12 cellular contexts compared by ENCODE assay signal in the genomic region with DNA sequence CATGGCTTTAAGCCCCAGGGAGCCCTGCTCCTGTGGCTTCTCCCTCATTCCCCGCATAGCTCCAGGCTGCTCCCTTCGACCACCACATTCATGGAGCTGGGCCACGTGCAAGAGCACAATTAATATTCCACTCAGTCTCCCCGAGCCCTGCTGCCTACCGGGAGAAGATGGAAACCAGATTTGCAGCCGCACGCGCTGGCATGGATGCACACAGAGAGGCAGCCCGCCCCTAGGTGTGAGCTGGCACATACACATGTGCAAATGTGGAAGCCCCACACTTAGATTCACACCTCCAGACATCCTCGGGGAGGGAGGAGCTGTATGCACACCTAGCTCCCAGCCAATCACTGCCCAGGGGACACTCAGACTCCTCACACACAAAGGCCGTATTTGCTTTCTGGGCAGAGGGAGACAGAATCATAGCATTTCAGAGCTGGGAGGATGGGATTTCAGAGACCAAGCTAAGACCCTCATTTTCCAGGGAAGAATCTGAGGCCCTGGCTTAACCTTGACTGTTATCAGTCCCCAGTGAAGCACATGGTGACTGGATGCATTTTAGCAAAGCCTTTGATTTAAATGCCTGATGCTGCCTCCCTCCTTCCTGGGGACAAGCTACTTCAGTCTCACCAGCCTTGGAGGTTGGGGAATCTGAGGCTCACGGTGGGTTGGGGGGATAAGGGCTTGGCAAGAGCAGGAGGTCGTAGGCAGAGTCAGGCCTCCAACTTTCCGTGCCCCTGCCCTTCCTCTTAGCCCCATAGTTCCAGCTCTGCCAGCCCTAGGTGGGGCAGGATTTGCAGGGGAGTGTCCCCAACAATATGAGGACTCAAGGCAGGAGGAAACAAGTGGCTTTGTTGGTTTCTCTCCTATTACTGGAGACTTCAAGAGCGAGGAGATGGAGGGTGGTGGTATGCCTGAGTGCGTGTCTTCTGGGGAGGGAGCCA. TPM values are rescaled to one million over a fixed set of nuclear protein-coding genes. Genes with fewer than 3 reads are reported as not detected.
DNase-seq lines count a peak whose midpoint lies in the region; ATAC-seq, FAIRE-seq and TF ChIP-seq lines count a peak whose summit lies in the region.
"Had no signal": no experiment of that assay in that cellular context is flagged by ENCODE, and none has a peak within 500 bp of the region (broad histone marks: within the 10 kb centered on the region; RNA-seq: fewer than 3 reads in every experiment).

No MANE protein-coding gene starts in this region.

- H3K9me3 ChIP-seq in ovary (no peaks in the 10 kb centered on the region), BE2C (no peaks in the 10 kb centered on the region)

- ATAC-seq in HG02981 (IDR thresholded peaks at IDR 0.05; ENCODE audit: unreplicated experiment) (no peak), GM21390 (IDR thresholded peaks at IDR 0.05; ENCODE audit: unreplicated experiment) (no peak)
- ATAC-seq: CD8-positive, alpha-beta T cell had no signal

- TF ChIP-seq EP300 in ovary (IDR thresholded peaks at IDR 0.05), result no peak

- H3K27ac ChIP-seq in 22Rv1, result peak overlapping the region; percentile 84
- H3K27ac ChIP-seq in epithelial cell of prostate, result peak overlapping the region; percentile 72
- peak overlapping the region; percentile 32 to 79 for H3K27ac ChIP-seq in ovary

- H3K27me3 ChIP-seq in ovary (no peaks in the 10 kb centered on the region), BE2C (no peaks in the 10 kb centered on the region)

- 65 to 71% (median 67%) methylated on average over 16 of the region's 16 CpGs for WGBS in ovary, 3 donors

- H3K36me3 ChIP-seq in ovary, result no peaks in the 10 kb centered on the region
- no peaks in the 10 kb centered on the region for H3K36me3 ChIP-seq in BE2C

- H3K4me1 ChIP-seq in ovary (ENCODE audit: insufficient read depth), result peaks cover 23% of the 10 kb centered on the region
- no peaks in the 10 kb centered on the region for H3K4me1 ChIP-seq in BE2C

- H3K4me3 ChIP-seq in ovary (no peak overlapping the region), BE2C (ENCODE audit: low read depth, low read length) (no peak overlapping the region)
- H3K4me3 ChIP-seq: GM12878 had no signal

- TF ChIP-seq POLR2A in ovary (IDR thresholded peaks at IDR 0.05), result no peak

- intact Hi-C loops in ovary (cut with DNase I), result no loop called here

- FAIRE-seq in GM19239 (lab: Jason Lieb, UNC), result no peak
- FAIRE-seq: GM12878 had no signal

- DNase-seq in NCI-H69 (lab: John Stamatoyannopoulos, UW) (peak; percentile 55), epithelial cell of prostate (ENCODE audit: low read depth, low spot score) (no peak), ovary (peak in 1 of 5 donors; percentile 27), GM19239 (ENCODE audit: insufficient read length, low spot score) (no peak), BE2C (no peak)
- DNase-seq: CD8-positive, alpha-beta T cell; cortex of kidney; NCI-H1694 had no signal

- no peak for TF ChIP-seq CTCF in 22Rv1 (IDR thresholded peaks at IDR 0.05)
- no peak for TF ChIP-seq CTCF in ovary (IDR thresholded peaks at IDR 0.05)
- no peak for TF ChIP-seq CTCF in BE2C (IDR thresholded peaks at IDR 0.05; ENCODE audit: low read depth, low read length)

RNA-seq across cellular contexts. Expression of a gene that starts 5.3 kb away (rescaled TPM):
- 10 to 100 TPM in 3 of 7 donors, 1 to 10 TPM in 4; 1.7 to 63.0 (median 5.2) TPM for total RNA-seq in ovary
- 10 to 100 TPM in 1 of 2 donors, 1 to 10 TPM in 1; 7.5 to 25.9 TPM for polyA plus RNA-seq in ovary
- polyA plus RNA-seq in BE2C (2012; ENCODE audit: insufficient read depth, insufficient read length, low read depth), result 0.42 TPM
- total RNA-seq: CD8-positive, alpha-beta T cell had no signal
